ENCODE assay signal across 25 cellular contexts in the genomic region with DNA sequence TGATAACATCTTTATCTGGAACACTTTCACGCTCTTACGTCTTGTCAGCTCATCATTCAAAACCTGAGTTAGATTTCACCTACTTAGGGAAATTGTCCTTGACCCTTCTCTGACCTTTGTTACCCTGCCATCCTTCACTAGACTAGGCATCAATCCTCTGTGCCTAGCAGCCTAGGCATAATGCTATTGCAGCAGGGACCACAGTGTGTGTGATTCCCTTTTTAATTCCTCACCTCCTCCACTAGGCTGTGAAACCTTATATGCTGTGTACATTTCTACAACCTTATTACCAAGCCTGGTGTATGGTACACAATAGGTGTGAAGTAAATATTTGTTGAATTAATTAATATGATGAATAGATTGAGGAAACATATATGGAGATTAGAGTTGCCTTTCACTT.
A peak's percentile ranks its signal among the peaks of the same experiment; 100 is the strongest.
DNase-seq lines count a peak whose midpoint lies in the region; ATAC-seq and TF ChIP-seq lines count a peak whose summit lies in the region.
"Had no signal": no experiment of that assay in that cellular context is flagged by ENCODE, and none has a peak within 500 bp of the region (broad histone marks: within the 10 kb centered on the region; RNA-seq: fewer than 3 reads in every experiment).

No MANE protein-coding gene starts in this region.

- no peak for TF ChIP-seq RAD21 in SK-N-SH (IDR thresholded peaks at IDR 0.05; ENCODE audit: low read length)

- no peaks in the 10 kb centered on the region for H3K9me3 ChIP-seq in SK-N-SH
- H3K9me3 ChIP-seq: BE2C, HAP-1 had no signal

- no peaks in the 10 kb centered on the region for H3F3A ChIP-seq in SK-N-SH (replicated peaks; ENCODE audit: insufficient read depth)

- no peak overlapping the region for H3K4me2 ChIP-seq in SK-N-SH

- H3K4me3 ChIP-seq in SK-N-SH (ENCODE audit: low read depth in 2 of 2, low read length in 1 of 2) = no peak overlapping the region
- H3K4me3 ChIP-seq: GM23248, HAP-1 had no signal

- peak in 2 of 3 experiments; percentile 65 to 68 for DNase-seq in NCI-H1417 (lab: John Stamatoyannopoulos, UW)
- no peak for DNase-seq in NCI-H1417 treated with DMSO at 0.1 percent for 48 hours (lab: John Stamatoyannopoulos, UW)
- DNase-seq in SK-N-SH = peak; percentile 5
- DNase-seq in NCI-H774 (lab: John Stamatoyannopoulos, UW) = peak; percentile 21
- DNase-seq in SW480 (ENCODE audit: low spot score) = no peak
- no peak for DNase-seq in HEK293T (ENCODE audit: extremely low spot score)
- no peak for DNase-seq in occipital lobe (lab: John Stamatoyannopoulos, UW)
- DNase-seq: 8988T, ACHN, BE2C, DMS153, GM23248, IMR-90, KG1, MM.1S, NCI-H1436 treated with DMSO at 0.1 percent for 48 hours, NCI-H446 treated with DMSO at 0.1 percent for 48 hours, NCI-H82, SW 1271, T-helper 17 cell, T1000 had no signal

- no peaks in the 10 kb centered on the region for H3K4me1 ChIP-seq in SK-N-SH (ENCODE audit: control insufficient read depth in 1 of 2, insufficient read depth in 2 of 2, low read depth in 1 of 2, low read length in 1 of 2)
- H3K4me1 ChIP-seq: BE2C, HAP-1 had no signal

- no peak overlapping the region for H3K9ac ChIP-seq in SK-N-SH
- H3K9ac ChIP-seq: GM23248 had no signal

- POLR2A ChIA-PET in SK-N-SH (lab: Yijun Ruan, JAX) (no interaction called here), HEK293T (lab: Yijun Ruan, JAX) (no interaction called here)

- no peak overlapping the region for H3K27ac ChIP-seq in SK-N-SH (ENCODE audit: low read depth in 2 of 2, low read length in 1 of 2)
- H3K27ac ChIP-seq: GM23248, RWPE1 had no signal

- H3K36me3 ChIP-seq in SK-N-SH (replicated peaks in 1 of 2; ENCODE audit: control insufficient read depth in 1 of 2, insufficient read depth in 2 of 2, low read length in 1 of 2) = no peaks in the 10 kb centered on the region
- H3K36me3 ChIP-seq: BE2C, HAP-1 had no signal

- H4K20me1 ChIP-seq in SK-N-SH (ENCODE audit: insufficient read depth) = no peaks in the 10 kb centered on the region

- H3K27me3 ChIP-seq in SK-N-SH (ENCODE audit: insufficient read depth) = no peaks in the 10 kb centered on the region
- H3K27me3 ChIP-seq: BE2C had no signal

- WGBS in SK-N-SH (ENCODE audit: low lambda C conversion rate) = 53% methylated on average over 2 of the region's 2 CpGs

- no peak for ATAC-seq in SK-N-SH treated with all-trans-retinoic acid at 6 μM for 48 hours
- ATAC-seq: Panc1, T-helper 17 cell had no signal

- no peaks in the 10 kb centered on the region for H3K79me2 ChIP-seq in SK-N-SH (ENCODE audit: insufficient read depth)

- no peaks in the 10 kb centered on the region for H3K9me2 ChIP-seq in SK-N-SH

- CTCF ChIA-PET in SK-N-SH (lab: Yijun Ruan, JAX) (interaction anchor here (2.4 kb wide), 1 partner anchor 12 kb away, joined by 6 read pairs; no protein-coding TSS in a partner anchor), HEK293T (lab: Yijun Ruan, JAX) (no interaction called here)

- TF ChIP-seq EP300 in SK-N-SH (IDR thresholded peaks at IDR 0.05; ENCODE audit: borderline replicate concordance in 1 of 2, low read depth in 1 of 2, low read length in 1 of 2) = no peak

- TF ChIP-seq CTCF in SK-N-SH (IDR thresholded peaks at IDR 0.05) = no peak

- no peak overlapping the region for H2AFZ ChIP-seq in SK-N-SH (ENCODE audit: low read depth)
- H2AFZ ChIP-seq: GM23248 had no signal

TF ChIP-seq in SK-N-SH, 30 proteins besides CTCF, POLR2A, EP300 and RAD21:
- no peak for TF ChIP-seq ELF1 (IDR thresholded peaks at IDR 0.05)

TF ChIP-seq in SK-N-SH treated with all-trans-retinoic acid at 6 μM for 48 hours, 23 proteins besides CTCF, POLR2A, EP300 and RAD21:
- no peak for TF ChIP-seq TCF4 (CRISPR knock-in tag; IDR thresholded peaks at IDR 0.05; ENCODE audit: borderline replicate concordance)
- TF ChIP-seq ZNF8 (CRISPR knock-in tag; IDR thresholded peaks at IDR 0.05) = no peak
- TF ChIP-seq, protein P1, sequence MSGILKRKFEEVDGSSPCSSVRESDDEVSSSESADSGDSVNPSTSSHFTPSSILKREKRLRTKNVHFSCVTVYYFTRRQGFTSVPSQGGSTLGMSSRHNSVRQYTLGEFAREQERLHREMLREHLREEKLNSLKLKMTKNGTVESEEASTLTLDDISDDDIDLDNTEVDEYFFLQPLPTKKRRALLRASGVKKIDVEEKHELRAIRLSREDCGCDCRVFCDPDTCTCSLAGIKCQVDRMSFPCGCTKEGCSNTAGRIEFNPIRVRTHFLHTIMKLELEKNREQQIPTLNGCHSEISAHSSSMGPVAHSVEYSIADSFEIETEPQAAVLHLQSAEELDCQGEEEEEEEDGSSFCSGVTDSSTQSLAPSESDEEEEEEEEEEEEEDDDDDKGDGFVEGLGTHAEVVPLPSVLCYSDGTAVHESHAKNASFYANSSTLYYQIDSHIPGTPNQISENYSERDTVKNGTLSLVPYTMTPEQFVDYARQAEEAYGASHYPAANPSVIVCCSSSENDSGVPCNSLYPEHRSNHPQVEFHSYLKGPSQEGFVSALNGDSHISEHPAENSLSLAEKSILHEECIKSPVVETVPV (CRISPR knock-in tag; IDR thresholded peaks at IDR 0.05) = no peak
- TF ChIP-seq ESRRG (CRISPR knock-in tag; IDR thresholded peaks at IDR 0.05) = no peak

TF ChIP-seq in HEK293T, 16 proteins besides CTCF, POLR2A, EP300 and RAD21:
- TF ChIP-seq, protein P2, sequence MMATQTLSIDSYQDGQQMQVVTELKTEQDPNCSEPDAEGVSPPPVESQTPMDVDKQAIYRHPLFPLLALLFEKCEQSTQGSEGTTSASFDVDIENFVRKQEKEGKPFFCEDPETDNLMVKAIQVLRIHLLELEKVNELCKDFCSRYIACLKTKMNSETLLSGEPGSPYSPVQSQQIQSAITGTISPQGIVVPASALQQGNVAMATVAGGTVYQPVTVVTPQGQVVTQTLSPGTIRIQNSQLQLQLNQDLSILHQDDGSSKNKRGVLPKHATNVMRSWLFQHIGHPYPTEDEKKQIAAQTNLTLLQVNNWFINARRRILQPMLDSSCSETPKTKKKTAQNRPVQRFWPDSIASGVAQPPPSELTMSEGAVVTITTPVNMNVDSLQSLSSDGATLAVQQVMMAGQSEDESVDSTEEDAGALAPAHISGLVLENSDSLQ (IDR thresholded peaks at IDR 0.05) = no peak
- TF ChIP-seq NFRKB (IDR thresholded peaks at IDR 0.05) (no peak), SUZ12 (IDR thresholded peaks at IDR 0.05) (no peak), FOXK2 (IDR thresholded peaks at IDR 0.05) (no peak), BHLHE40 (IDR thresholded peaks at IDR 0.05; ENCODE audit: borderline replicate concordance) (no peak), TARDBP (IDR thresholded peaks at IDR 0.05) (no peak), ELF4 (IDR thresholded peaks at IDR 0.05) (no peak), L3MBTL2 (conservative IDR thresholded peaks at IDR 0.05) (no peak)

Comparison
In these comparisons a context has a peak if more than half of its experiments do, and no peak if none do; other contexts are left out.
1. DNase-seq: peak in NCI-H1417 (2 of 3), SK-N-SH (single experiment) and NCI-H774 (single experiment); none in NCI-H1417 treated with DMSO at 0.1 percent for 48 hours (single experiment), SW480 (single experiment), HEK293T (single experiment) and occipital lobe (single experiment).